In genomic region chr12:91743727-91744126, GRCh38 we compare ENCODE assay signal across 15 cellular contexts.
A peak's percentile ranks its signal among the peaks of the same experiment; 100 is the strongest.
DNase-seq lines count a peak whose midpoint lies in the region; ATAC-seq and TF ChIP-seq lines count a peak whose summit lies in the region.
"Had no signal": no experiment of that assay in that cellular context is flagged by ENCODE, and none has a peak within 500 bp of the region (broad histone marks: within the 10 kb centered on the region; RNA-seq: fewer than 3 reads in every experiment).

No MANE protein-coding gene starts in this region.

- no peak overlapping the region for H3K4me3 Mint-ChIP-seq in neural progenitor cell

- H3K27me3 ChIP-seq in neural progenitor cell (no peaks in the 10 kb centered on the region), osteoblast (ENCODE audit: insufficient read depth, low read length) (no peaks in the 10 kb centered on the region)

- H3K9me3 ChIP-seq in neural progenitor cell (ENCODE audit: low read depth) = no peaks in the 10 kb centered on the region
- H3K9me3 ChIP-seq in osteoblast (ENCODE audit: low read depth, low read length) = no peaks in the 10 kb centered on the region

- no peak overlapping the region for H3K9ac ChIP-seq in neural progenitor cell

- H3K27ac ChIP-seq in neural progenitor cell (peak overlapping the region; percentile 21), osteoblast (ENCODE audit: low read depth, low read length) (no peak overlapping the region)

- peak overlapping the region; percentile 29 for H3K4me2 ChIP-seq in neural progenitor cell
- no peak overlapping the region for H3K4me2 ChIP-seq in osteoblast (ENCODE audit: insufficient read depth, low read length)

- no peak for ATAC-seq in GM18520 (IDR thresholded peaks at IDR 0.05; ENCODE audit: unreplicated experiment)
- ATAC-seq: GM12878, HCT116 had no signal

- no peaks in the 10 kb centered on the region for H3F3A ChIP-seq in neural progenitor cell (ENCODE audit: low read depth)

- TF ChIP-seq CTCF in fibroblast of villous mesenchyme (IDR thresholded peaks at IDR 0.05; ENCODE audit: insufficient read depth, low read depth, low read length) (no peak), neural progenitor cell (IDR thresholded peaks at IDR 0.05) (no peak), osteoblast (IDR thresholded peaks at IDR 0.05; ENCODE audit: extremely low read depth, low read depth, low read length) (no peak)

- no peaks in the 10 kb centered on the region for H3K27me3 Mint-ChIP-seq in neural progenitor cell (ENCODE audit: insufficient read depth, low read depth)

- H3K36me3 ChIP-seq in neural progenitor cell (no peaks in the 10 kb centered on the region), osteoblast (ENCODE audit: insufficient read depth, low read length) (no peaks in the 10 kb centered on the region)

- H3K4me3 ChIP-seq in fibroblast of villous mesenchyme (ENCODE audit: low read depth, low read length) = no peak overlapping the region
- H3K4me3 ChIP-seq in neural progenitor cell = no peak overlapping the region
- H3K4me3 ChIP-seq in osteoblast (ENCODE audit: insufficient read depth, low read length) = no peak overlapping the region
- H3K4me3 ChIP-seq: GM12878 had no signal

- no peaks in the 10 kb centered on the region for H3K9me3 Mint-ChIP-seq in neural progenitor cell

- H3K79me2 ChIP-seq in neural progenitor cell (ENCODE audit: low read depth) = no peaks in the 10 kb centered on the region
- H3K79me2 ChIP-seq in osteoblast (ENCODE audit: insufficient read depth, low read length) = no peaks in the 10 kb centered on the region

- peak overlapping the region; percentile 61 for H2AFZ ChIP-seq in neural progenitor cell (replicated peaks)
- H2AFZ ChIP-seq in osteoblast (ENCODE audit: low read length) = no peak overlapping the region

- no peaks in the 10 kb centered on the region for H3K36me3 Mint-ChIP-seq in neural progenitor cell

- H3K27ac Mint-ChIP-seq in neural progenitor cell = no peak overlapping the region

- intact Hi-C loops in posterior cingulate gyrus (cut with DNase I) = no loop called here

- H4K20me1 ChIP-seq in neural progenitor cell (ENCODE audit: low read depth) (no peaks in the 10 kb centered on the region), osteoblast (ENCODE audit: insufficient read depth, low read length) (no peaks in the 10 kb centered on the region)

- peak; percentile 74 for DNase-seq in Ammon's horn (ENCODE audit: low spot score)
- DNase-seq in NCI-H748 (lab: John Stamatoyannopoulos, UW; ENCODE audit: unreplicated experiment) = peak; percentile 76
- DNase-seq in fibroblast of villous mesenchyme (ENCODE audit: low read depth) = peak; percentile 72
- no peak for DNase-seq in neural progenitor cell (ENCODE audit: low spot score)
- no peak for DNase-seq in posterior cingulate gyrus
- no peak for DNase-seq in amniotic stem cell (lab: John Stamatoyannopoulos, UW)
- DNase-seq in osteoblast (ENCODE audit: insufficient read length, low spot score, missing footprints) = no peak
- DNase-seq: DMS53, Karpas-422, NCI-H1930, NCI-H2171 treated with DMSO at 0.1 percent for 48 hours, NCI-H510A had no signal

- H3K4me1 ChIP-seq in neural progenitor cell = peaks cover 12% of the 10 kb centered on the region
- peaks cover 2% of the 10 kb centered on the region for H3K4me1 ChIP-seq in osteoblast (ENCODE audit: insufficient read depth, low read length)

- no peaks in the 10 kb centered on the region for H3K4me1 Mint-ChIP-seq in neural progenitor cell

Comparison
In these comparisons a context has a peak if more than half of its experiments do, and no peak if none do; other contexts are left out.
1. DNase-seq: peak in Ammon's horn (single experiment), NCI-H748 (single experiment) and fibroblast of villous mesenchyme (single experiment); none in neural progenitor cell (single experiment), posterior cingulate gyrus (0 of 10), amniotic stem cell (single experiment) and osteoblast (single experiment).